ENCODE assay signal across 8 cellular contexts in the genomic region with DNA sequence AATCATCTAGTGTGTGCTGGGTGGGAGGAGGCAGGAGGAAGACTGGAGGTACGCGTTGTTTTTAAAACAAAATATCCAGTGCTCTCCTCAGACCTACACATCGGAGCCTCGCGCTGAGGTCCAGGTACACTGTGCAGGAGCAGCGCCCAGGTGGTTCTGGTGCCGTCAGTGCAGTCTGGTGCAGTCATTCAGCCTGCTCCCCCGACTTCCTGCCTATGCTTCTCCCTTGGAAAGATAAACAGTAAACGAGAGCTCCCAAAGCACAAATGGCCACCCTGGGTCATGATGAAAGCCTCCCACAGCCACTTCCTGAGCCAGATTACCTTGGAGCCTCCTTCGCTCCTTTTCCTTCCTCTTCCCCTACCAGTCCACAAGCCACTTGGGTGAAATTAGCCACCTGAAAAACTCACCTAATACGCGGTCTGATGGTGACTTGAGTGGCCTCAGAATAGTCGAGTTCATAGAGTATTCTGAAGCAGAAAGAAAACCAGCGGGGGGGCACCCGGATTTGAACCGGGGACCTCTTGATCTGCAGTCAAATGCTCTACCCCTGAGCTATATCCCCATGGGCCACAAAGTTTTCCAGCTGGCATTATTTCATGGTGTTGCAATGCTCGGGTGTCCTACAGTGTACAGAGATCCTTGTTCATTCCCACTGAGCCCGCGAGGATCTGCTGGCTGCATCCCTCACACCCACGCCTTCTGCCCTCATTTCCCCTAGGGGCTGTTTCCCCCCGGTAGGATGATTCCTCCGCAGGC.
A peak's percentile ranks its signal among the peaks of the same experiment; 100 is the strongest.
DNase-seq lines count a peak whose midpoint lies in the region; ATAC-seq and TF ChIP-seq lines count a peak whose summit lies in the region.

No MANE protein-coding gene starts in this region.

- POLR2A ChIA-PET in AG04449 (lab: Yijun Ruan, JAX) = no interaction called here
- POLR2A ChIA-PET in HEK293T (lab: Yijun Ruan, JAX) = interaction anchor here (0.9 to 1.4 kb wide), 3 partner anchors 21 to 27 kb away, joined by 3 to 4 read pairs (median 3); a partner anchor contains a TSS

- H3K4me3 ChIP-seq in AG04449 (ENCODE audit: low read depth, low read length) (no peak overlapping the region), hepatocyte (no peak overlapping the region), tibial artery (no peak overlapping the region)

- H3K27ac ChIP-seq in hepatocyte (no peak overlapping the region), tibial artery (no peak overlapping the region)

- H3K79me2 ChIP-seq in hepatocyte = no peaks in the 10 kb centered on the region

- no peak overlapping the region for H2AFZ ChIP-seq in hepatocyte

- TF ChIP-seq CTCF in AG04449 (IDR thresholded peaks at IDR 0.05; ENCODE audit: insufficient read depth, low read length, missing control alignments) = no peak
- TF ChIP-seq CTCF in hepatocyte (IDR thresholded peaks at IDR 0.05; ENCODE audit: poor library complexity) = no peak
- TF ChIP-seq CTCF in tibial artery (IDR thresholded peaks at IDR 0.05) = no peak

- CTCF ChIA-PET in AG04449 (lab: Yijun Ruan, JAX) (no interaction called here), HEK293T (lab: Yijun Ruan, JAX) (interaction anchor here (1.0 to 1.5 kb wide), 4 partner anchors 13 to 65 kb away, joined by 3 to 8 read pairs (median 6); no protein-coding TSS in a partner anchor)

- H3K9me2 ChIP-seq in hepatocyte (replicated peaks; ENCODE audit: insufficient read depth) = no peaks in the 10 kb centered on the region

- DNase-seq in AG04449 (ENCODE audit: low read depth, low spot score) (peak; percentile 52), HEK293T (ENCODE audit: extremely low spot score) (peak; percentile 83), SKM-1 treated with dmso at 0.1 percent for 144 hours (lab: John Stamatoyannopoulos, UW; ENCODE audit: unreplicated experiment) (peak; percentile 64), hepatocyte (ENCODE audit: low spot score) (peak; percentile 47), tibial artery (no peak)
- DNase-seq in stimulated activated CD4-positive, alpha-beta T cell treated with anti-CD3 and anti-CD28 coated beads, Interleukin-4, amount 100 ng/mL, for 24 hours = no peak

- WGBS in hepatocyte (ENCODE audit: low lambda C conversion rate, missing lambda C conversion rate) = 37% methylated on average over 22 of the region's 22 CpGs

- H3K9me3 ChIP-seq in hepatocyte (ENCODE audit: low read depth) = no peaks in the 10 kb centered on the region
- peaks cover 0 to 6% (median 5%) of the 10 kb centered on the region in 3 donors for H3K9me3 ChIP-seq in tibial artery

- intact Hi-C loops in tibial artery (cut with DNase I; ENCODE audit: low total_unique reads) = no loop called here

- no peak overlapping the region for H3K4me2 ChIP-seq in hepatocyte

- H3K36me3 ChIP-seq in hepatocyte (replicated peaks; ENCODE audit: insufficient read depth, low read depth) = no peaks in the 10 kb centered on the region
- no peaks in the 10 kb centered on the region for H3K36me3 ChIP-seq in tibial artery

- H4K20me1 ChIP-seq in hepatocyte (ENCODE audit: insufficient read depth, poor library complexity, severe bottlenecking) = no peaks in the 10 kb centered on the region

- ATAC-seq in GM21526 (IDR thresholded peaks at IDR 0.05; ENCODE audit: low FRiP score, unreplicated experiment) (no peak), GM19324 (IDR thresholded peaks at IDR 0.05; ENCODE audit: low FRiP score, unreplicated experiment) (no peak)

- H3K4me1 ChIP-seq in hepatocyte (ENCODE audit: insufficient read depth) (peaks cover 2% of the 10 kb centered on the region), tibial artery (peaks cover 0 to 5% (median 3%) of the 10 kb centered on the region in 4 donors)

- peaks cover 33% of the 10 kb centered on the region for H3K27me3 ChIP-seq in hepatocyte
- peaks cover 0 to 42% of the 10 kb centered on the region in 2 donors for H3K27me3 ChIP-seq in tibial artery

TF ChIP-seq in HEK293T, 16 proteins besides CTCF, POLR2A, EP300 and RAD21:
- peak; percentile 82; the same call in 1 of the 2 replicates for TF ChIP-seq TARDBP (IDR thresholded peaks at IDR 0.05)
- 0 out of 2 replicates have a peak, but pooled peaks have one; percentile 17 for TF ChIP-seq CTBP1 (IDR thresholded peaks at IDR 0.05; ENCODE audit: borderline replicate concordance)
- TF ChIP-seq HDGF (IDR thresholded peaks at IDR 0.05; ENCODE audit: borderline replicate concordance) = no peak

Comparison
In these comparisons a context has a peak if more than half of its experiments do, and no peak if none do; other contexts are left out.
1. DNase-seq: peak in AG04449 (single experiment), HEK293T (single experiment), SKM-1 treated with dmso at 0.1 percent for 144 hours (single experiment) and hepatocyte (single experiment); none in tibial artery (0 of 2) and stimulated activated CD4-positive, alpha-beta T cell treated with anti-CD3 and anti-CD28 coated beads, Interleukin-4, amount 100 ng/mL, for 24 hours (single experiment).